Comparison of ENCODE assay signal across 8 cellular contexts in genomic region chr14:22838631-22839041, GRCh38. TPM values are rescaled to one million over a fixed set of nuclear protein-coding genes. Genes with fewer than 3 reads are reported as not detected.
DNase-seq lines count a peak whose midpoint lies in the region; ATAC-seq and TF ChIP-seq lines count a peak whose summit lies in the region.

No MANE protein-coding gene starts in this region.

- H3K9me3 Mint-ChIP-seq in CD4-positive, alpha-beta memory T cell = no peaks in the 10 kb centered on the region
- H3K9me3 Mint-ChIP-seq in activated naive CD4-positive, alpha-beta T cell treated with anti-CD3 and anti-CD28 coated beads, Interleukin-2, amount 50 U/mL, for 72 hours = no peaks in the 10 kb centered on the region

- no peak overlapping the region for H3K4me3 Mint-ChIP-seq in CD4-positive, alpha-beta memory T cell

- peaks cover 47% of the 10 kb centered on the region for H3K4me1 ChIP-seq in left ventricle myocardium inferior
- H3K4me1 ChIP-seq in gastrocnemius medialis = peaks cover 0 to 11% of the 10 kb centered on the region in 2 donors
- peaks cover 11% of the 10 kb centered on the region for H3K4me1 ChIP-seq in CD4-positive, alpha-beta memory T cell (ENCODE audit: insufficient read depth, low read length)

- TF ChIP-seq CTCF in GM20000 (IDR thresholded peaks at IDR 0.05; ENCODE audit: extremely low read depth, missing control alignments) (no peak), WI38 (IDR thresholded peaks at IDR 0.05; ENCODE audit: low read depth, low read length) (no peak), left ventricle myocardium inferior (IDR thresholded peaks at IDR 0.05; ENCODE audit: borderline replicate concordance) (no peak), gastrocnemius medialis (IDR thresholded peaks at IDR 0.05 in 4 of 5, conservative IDR thresholded peaks at IDR 0.05 in 1 of 5) (no peak)

- intact Hi-C loops in left ventricle myocardium inferior (cut with micrococcal nuclease) (no loop called here), gastrocnemius medialis (cut with DNase I; ENCODE audit: low total_unique reads) (loop anchor here (1.0 to 5.0 kb wide), 2 partner anchors 10 to 79 kb away; partner anchors contain the start of gene RBM23)
- intact Hi-C loops in CD4-positive, alpha-beta memory T cell (cut with micrococcal nuclease) = no loop called here

- no peaks in the 10 kb centered on the region for H3K9me3 ChIP-seq in left ventricle myocardium inferior (replicated peaks)
- H3K9me3 ChIP-seq in gastrocnemius medialis = no peaks in the 10 kb centered on the region
- H3K9me3 ChIP-seq in CD4-positive, alpha-beta memory T cell (ENCODE audit: control insufficient read depth in 1 of 2, low read length in 2 of 2) = no peaks in the 10 kb centered on the region

- peaks cover 9 to 22% of the 10 kb centered on the region in 2 donors for H3K36me3 Mint-ChIP-seq in CD4-positive, alpha-beta memory T cell
- H3K36me3 Mint-ChIP-seq in activated naive CD4-positive, alpha-beta T cell treated with anti-CD3 and anti-CD28 coated beads, Interleukin-2, amount 50 U/mL, for 72 hours = peaks cover 0 to 20% of the 10 kb centered on the region in 2 donors

- H3K36me3 ChIP-seq in left ventricle myocardium inferior (peaks cover 40% of the 10 kb centered on the region), gastrocnemius medialis (peaks cover 0 to 13% of the 10 kb centered on the region in 2 donors)
- H3K36me3 ChIP-seq in CD4-positive, alpha-beta memory T cell (ENCODE audit: insufficient read depth, low read length) = peaks cover 7% of the 10 kb centered on the region

- ATAC-seq in gastrocnemius medialis = peak in 1 of 2 donors; percentile 12
- ATAC-seq in activated naive CD4-positive, alpha-beta T cell treated with anti-CD3 and anti-CD28 coated beads, Interleukin-2, amount 50 U/mL, for 72 hours = no peak

- peaks cover 1 to 15% (median 8%) of the 10 kb centered on the region in 4 donors for H3K4me1 Mint-ChIP-seq in CD4-positive, alpha-beta memory T cell

- H3K4me3 ChIP-seq in WI38 (ENCODE audit: low read depth, low read length) (peak overlapping the region; percentile 97), left ventricle myocardium inferior (peak overlapping the region; percentile 87), gastrocnemius medialis (peak overlapping the region; percentile 71 to 78 (median 72))
- no peak overlapping the region for H3K4me3 ChIP-seq in CD4-positive, alpha-beta memory T cell (ENCODE audit: low read length in 2 of 2)

- peaks cover 11 to 25% of the 10 kb centered on the region in 2 donors for H3K27me3 Mint-ChIP-seq in CD4-positive, alpha-beta memory T cell

- no peaks in the 10 kb centered on the region for H3K27me3 ChIP-seq in left ventricle myocardium inferior (ENCODE audit: low read depth)
- peaks cover 9 to 12% (median 9%) of the 10 kb centered on the region in 3 donors for H3K27me3 ChIP-seq in gastrocnemius medialis
- peaks cover 13% of the 10 kb centered on the region for H3K27me3 ChIP-seq in CD4-positive, alpha-beta memory T cell (ENCODE audit: insufficient read depth, low read length)

- H3K27ac ChIP-seq in left ventricle myocardium inferior (replicated peaks) (peak overlapping the region; percentile 92), gastrocnemius medialis (peak overlapping the region; percentile 75 to 84 (median 80))
- H3K27ac ChIP-seq in CD4-positive, alpha-beta memory T cell (ENCODE audit: low read depth, low read length) = no peak overlapping the region

- TF ChIP-seq POLR2A in gastrocnemius medialis (IDR thresholded peaks at IDR 0.05) = no peak

- in situ Hi-C loops in gastrocnemius medialis (cut with MboI; ENCODE audit: low sequenced_read_pairs in 4 of 4) = no loop called here

- CTCF ChIA-PET in CD4-positive, alpha-beta memory T cell (lab: Charles Lee; ENCODE audit: partially characterized antibody) = interaction anchor here (0.7 to 3.9 kb wide), 6 partner anchors 13 to 180 kb away, joined by 3 to 21 read pairs (median 7); no protein-coding TSS in a partner anchor

- POLR2A ChIA-PET in CD4-positive, alpha-beta memory T cell (lab: Charles Lee; ENCODE audit: partially characterized antibody) = interaction anchor here (0.7 kb wide), 1 partner anchor 11 kb away, joined by 3 read pairs; no protein-coding TSS in a partner anchor

- DNase-seq in GM20000 (ENCODE audit: low spot score) (peak; percentile 68), left ventricle myocardium inferior (no peak), gastrocnemius medialis (no peak), DMS53 (lab: John Stamatoyannopoulos, UW) (no peak)
- DNase-seq in CD4-positive, alpha-beta memory T cell = no peak
- DNase-seq in activated naive CD4-positive, alpha-beta T cell treated with anti-CD3 and anti-CD28 coated beads, Interleukin-2, amount 50 U/mL, for 72 hours (ENCODE audit: low spot score in 2 of 2) = no peak
- no peak for DNase-seq in activated CD4-positive, alpha-beta T cell treated with anti-CD3 and anti-CD28 coated beads for 1 hour

- peak overlapping the region in 1 of 7 donors; percentile 4 for H3K27ac Mint-ChIP-seq in CD4-positive, alpha-beta memory T cell
- no peak overlapping the region for H3K27ac Mint-ChIP-seq in activated naive CD4-positive, alpha-beta T cell treated with anti-CD3 and anti-CD28 coated beads, Interleukin-2, amount 50 U/mL, for 72 hours

RNA-seq across cellular contexts. Expression of gene MMP14, which starts 2.3 kb away (rescaled TPM):
- total RNA-seq in left ventricle myocardium inferior (22.1 TPM), gastrocnemius medialis (10 to 100 TPM; 14.9 to 29.7 (median 20.8) TPM)
- 1 to 10 TPM; 3.0 to 3.8 TPM for total RNA-seq in CD4-positive, alpha-beta memory T cell
- polyA plus RNA-seq in CD4-positive, alpha-beta memory T cell = not detected
- total RNA-seq in activated naive CD4-positive, alpha-beta T cell treated with anti-CD3 and anti-CD28 coated beads, Interleukin-2, amount 50 U/mL, for 72 hours = 1 to 10 TPM in 1 of 2 donors, under 1 TPM in 1; 0.68 to 2.2 TPM

RNA-seq across cellular contexts. Expression of gene MRPL52, which starts 8.9 kb away (rescaled TPM):
- total RNA-seq in left ventricle myocardium inferior (110 TPM), gastrocnemius medialis (100 to 1,000 TPM in 1 of 4 donors, 10 to 100 TPM in 3; 48.5 to 153 (median 89.0) TPM)
- 10 to 100 TPM; 58.0 to 68.3 TPM for total RNA-seq in CD4-positive, alpha-beta memory T cell
- 100 to 1,000 TPM in 1 of 2 donors, 10 to 100 TPM in 1; 97.4 to 164 TPM for polyA plus RNA-seq in CD4-positive, alpha-beta memory T cell
- 100 to 1,000 TPM; 112 to 146 TPM for total RNA-seq in activated naive CD4-positive, alpha-beta T cell treated with anti-CD3 and anti-CD28 coated beads, Interleukin-2, amount 50 U/mL, for 72 hours

RNA-seq across cellular contexts. Expression of gene SLC7A7, which starts 23.4 kb away (rescaled TPM):
- total RNA-seq in left ventricle myocardium inferior = 4.6 TPM
- 1 to 10 TPM in 3 of 4 donors, under 1 TPM in 1; 0.68 to 5.3 (median 2.2) TPM for total RNA-seq in gastrocnemius medialis
- total RNA-seq in CD4-positive, alpha-beta memory T cell = 1 to 10 TPM in 1 of 2 experiments, under 1 TPM in 1; 0.70 to 1.5 TPM
- under 1 TPM; 0.21 to 0.75 TPM for polyA plus RNA-seq in CD4-positive, alpha-beta memory T cell
- total RNA-seq in activated naive CD4-positive, alpha-beta T cell treated with anti-CD3 and anti-CD28 coated beads, Interleukin-2, amount 50 U/mL, for 72 hours = under 1 TPM; 0.46 to 0.78 TPM

RNA-seq across cellular contexts. Expression of gene LRP10, which starts 32.9 kb away (rescaled TPM):
- 48.3 TPM for total RNA-seq in left ventricle myocardium inferior
- 100 to 1,000 TPM in 1 of 4 donors, 10 to 100 TPM in 3; 31.1 to 109 (median 60.1) TPM for total RNA-seq in gastrocnemius medialis
- 10 to 100 TPM; 93.1 to 98.1 TPM for total RNA-seq in CD4-positive, alpha-beta memory T cell
- polyA plus RNA-seq in CD4-positive, alpha-beta memory T cell = 100 to 1,000 TPM in 1 of 2 donors, 10 to 100 TPM in 1; 92.0 to 118 TPM
- 10 to 100 TPM; 48.9 to 67.6 TPM for total RNA-seq in activated naive CD4-positive, alpha-beta T cell treated with anti-CD3 and anti-CD28 coated beads, Interleukin-2, amount 50 U/mL, for 72 hours

RNA-seq across cellular contexts. Expression of gene REM2, which starts 44.4 kb away (rescaled TPM):
- total RNA-seq in left ventricle myocardium inferior (not detected), gastrocnemius medialis (1 to 10 TPM in 1 of 4 donors, not detected in 3; 1.1 TPM)
- 1 to 10 TPM; 4.4 to 4.6 TPM for total RNA-seq in CD4-positive, alpha-beta memory T cell
- 1 to 10 TPM in 1 of 2 donors, under 1 TPM in 1; 0.55 to 1.5 TPM for polyA plus RNA-seq in CD4-positive, alpha-beta memory T cell
- 1 to 10 TPM in 1 of 2 donors, under 1 TPM in 1; 0.93 to 1.1 TPM for total RNA-seq in activated naive CD4-positive, alpha-beta T cell treated with anti-CD3 and anti-CD28 coated beads, Interleukin-2, amount 50 U/mL, for 72 hours

Comparison
In these comparisons a context has a peak if more than half of its experiments do, and no peak if none do; other contexts are left out.
1. H3K4me3 ChIP-seq: peak in WI38 (single experiment), left ventricle myocardium inferior (single experiment) and gastrocnemius medialis (4 of 4); none in CD4-positive, alpha-beta memory T cell (0 of 2).